Comparison of ENCODE assay signal across 24 cellular contexts in the genomic region with DNA sequence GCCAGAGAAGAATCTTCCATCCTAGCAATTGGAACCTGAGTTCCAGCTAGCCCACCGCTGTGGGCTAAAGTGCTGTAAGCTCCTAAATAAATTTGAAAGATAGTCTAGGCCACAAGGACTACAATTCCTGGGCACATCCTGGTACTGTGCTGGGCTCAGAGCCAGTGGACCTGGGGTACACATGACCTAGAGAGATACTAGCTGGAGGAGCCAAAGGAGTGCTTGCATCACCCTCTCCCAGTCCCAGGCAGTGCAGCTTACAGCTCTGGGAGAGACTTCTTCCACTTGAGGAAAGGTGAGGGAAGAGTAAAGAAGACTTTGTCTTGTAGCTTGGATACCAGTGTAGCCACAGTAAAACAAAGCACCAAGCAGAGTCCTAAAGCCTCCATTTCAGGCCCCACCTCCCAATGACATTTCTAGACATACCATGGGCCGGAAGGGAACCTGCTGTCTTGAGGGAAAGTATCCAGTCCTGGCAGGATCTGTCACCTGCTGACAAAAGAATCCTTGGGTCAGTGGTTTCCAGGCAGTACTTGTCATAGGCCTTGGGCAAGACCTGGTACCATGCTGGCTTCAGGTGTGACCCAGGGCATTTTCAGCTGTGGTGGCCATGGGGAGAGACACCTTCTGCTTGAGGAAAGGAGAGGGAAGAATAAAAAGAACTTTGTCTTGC.
DNase-seq lines count a peak whose midpoint lies in the region; TF ChIP-seq lines count a peak whose summit lies in the region.
"Had no signal": no experiment of that assay in that cellular context is flagged by ENCODE, and none has a peak within 500 bp of the region (broad histone marks: within the 10 kb centered on the region; RNA-seq: fewer than 3 reads in every experiment).

No MANE protein-coding gene starts in this region.

- DNase-seq in EL (peak; percentile 12), MG63 (peak; percentile 41), epithelial cell of esophagus (ENCODE audit: low read depth) (peak; percentile 36), mesendoderm (peak; percentile 27), midbrain (lab: John Stamatoyannopoulos, UW) (no peak), SHP77 treated with DMSO at 0.1 percent for 48 hours (lab: John Stamatoyannopoulos, UW) (no peak), MM.1S (no peak), SIG-M5 treated with dmso at 0.1 percent for 504 hours (lab: John Stamatoyannopoulos, UW; ENCODE audit: unreplicated experiment) (no peak)
- DNase-seq: activated CD8-positive, alpha-beta T cell treated with anti-CD3 and anti-CD28 coated beads for 36 hours; activated naive CD4-positive, alpha-beta T cell treated with anti-CD3 and anti-CD28 coated beads for 36 hours; activated T-cell treated with anti-CD3 and anti-CD28 coated beads, Interleukin-2, amount 50 U/mL, for 1 hour; CD4-positive, alpha-beta memory T cell; cerebellar nuclear complex; gastrocnemius medialis; left cardiac atrium; mucosa of descending colon; NCI-H146; NCI-H2171 treated with DMSO at 0.1 percent for 48 hours; NCI-H748 treated with DMSO at 0.1 percent for 48 hours; psoas muscle; SJCRH30; stimulated activated CD8-positive, alpha-beta memory T cell treated with anti-CD3 and anti-CD28 coated beads, Interleukin-4, amount 100 ng/mL, for 48 hours; T-helper 17 cell; uterus had no signal

- no peaks in the 10 kb centered on the region for H3F3A ChIP-seq in MM.1S (ENCODE audit: insufficient read depth, low read length)

- no CpG with 5 or more reads among the region's 2 CpGs for WGBS in mesendoderm (ENCODE audit: extremely low coverage, insufficient coverage, low lambda C conversion rate)

- H3K27me3 ChIP-seq in MG63 (no peaks in the 10 kb centered on the region), mesendoderm (ENCODE audit: insufficient read depth, low read length, poor library complexity) (no peaks in the 10 kb centered on the region), MM.1S (replicated peaks; ENCODE audit: insufficient read depth, low read length) (no peaks in the 10 kb centered on the region)
- H3K27me3 ChIP-seq: gastrocnemius medialis, SJCRH30, uterus had no signal

- no peaks in the 10 kb centered on the region for H3K4me1 ChIP-seq in mesendoderm (ENCODE audit: control insufficient read depth, low read depth, low read length)
- no peaks in the 10 kb centered on the region for H3K4me1 ChIP-seq in MM.1S (ENCODE audit: low read length)
- H3K4me1 ChIP-seq: gastrocnemius medialis, psoas muscle, SJCRH30, uterus had no signal

- H3K18ac ChIP-seq in mesendoderm (ENCODE audit: low read length): no peak overlapping the region

- H3K4me3 ChIP-seq in MG63 (no peak overlapping the region), epithelial cell of esophagus (ENCODE audit: low read length) (no peak overlapping the region), mesendoderm (ENCODE audit: low read length) (no peak overlapping the region), MM.1S (ENCODE audit: low read length) (no peak overlapping the region)
- H3K4me3 ChIP-seq: gastrocnemius medialis, mucosa of descending colon, psoas muscle, SJCRH30, uterus had no signal

- no peak overlapping the region for H2BK120ac ChIP-seq in mesendoderm (ENCODE audit: low read depth, low read length)

- no peaks in the 10 kb centered on the region for H3K9me3 ChIP-seq in MG63
- no peaks in the 10 kb centered on the region for H3K9me3 ChIP-seq in MM.1S (replicated peaks; ENCODE audit: insufficient read depth, low read length)
- H3K9me3 ChIP-seq: gastrocnemius medialis, mucosa of descending colon, psoas muscle, uterus had no signal

- H4K20me1 ChIP-seq in MM.1S (ENCODE audit: insufficient read depth, low read length): no peaks in the 10 kb centered on the region

- no peak overlapping the region for H2BK5ac ChIP-seq in mesendoderm (ENCODE audit: low read length)

- H3K9ac ChIP-seq in mesendoderm (ENCODE audit: low read length) (no peak overlapping the region), MM.1S (ENCODE audit: low read length) (no peak overlapping the region)

- no peak overlapping the region for H2BK15ac ChIP-seq in mesendoderm (replicated peaks; ENCODE audit: low read depth)

- no peaks in the 10 kb centered on the region for H3K9me2 ChIP-seq in MM.1S (replicated peaks; ENCODE audit: insufficient read depth, low read length)

- no peak overlapping the region for H3K27ac ChIP-seq in mesendoderm (ENCODE audit: low read depth, low read length)
- no peak overlapping the region for H3K27ac ChIP-seq in MM.1S (ENCODE audit: low read length)
- H3K27ac ChIP-seq: gastrocnemius medialis, psoas muscle, SJCRH30, uterus had no signal

- H3K79me2 ChIP-seq in mesendoderm (ENCODE audit: control insufficient read depth, insufficient read depth, low read length): no peaks in the 10 kb centered on the region
- H3K79me2 ChIP-seq in MM.1S (ENCODE audit: low read length): no peaks in the 10 kb centered on the region

- no peak overlapping the region for H3K4me2 ChIP-seq in mesendoderm (ENCODE audit: low read length)
- H3K4me2 ChIP-seq in MM.1S (ENCODE audit: low read depth, low read length): no peak overlapping the region

- H3K56ac ChIP-seq in mesendoderm (ENCODE audit: low read length): no peak overlapping the region

- H3K36me3 ChIP-seq in MG63 (no peaks in the 10 kb centered on the region), mesendoderm (ENCODE audit: control insufficient read depth, insufficient read depth, low read length) (no peaks in the 10 kb centered on the region), MM.1S (replicated peaks; ENCODE audit: insufficient read depth, low read length) (no peaks in the 10 kb centered on the region)
- H3K36me3 ChIP-seq: uterus had no signal

- no peak overlapping the region for H2AK5ac ChIP-seq in mesendoderm (ENCODE audit: low read length)

- TF ChIP-seq CTCF in epithelial cell of esophagus (IDR thresholded peaks at IDR 0.05; ENCODE audit: insufficient read depth, low read depth, low read length, missing control alignments): no peak
- TF ChIP-seq CTCF in MM.1S (IDR thresholded peaks at IDR 0.05; ENCODE audit: low read length): no peak

- no peaks in the 10 kb centered on the region for H3K79me1 ChIP-seq in mesendoderm (ENCODE audit: low read length)

- no peak overlapping the region for H3K4ac ChIP-seq in mesendoderm (ENCODE audit: low read depth, low read length)

- H3K23ac ChIP-seq in mesendoderm (ENCODE audit: low read length): no peak overlapping the region

- H2AFZ ChIP-seq in MM.1S (ENCODE audit: low read length): no peak overlapping the region

- no peak overlapping the region for H4K5ac ChIP-seq in mesendoderm (ENCODE audit: low read length)

- H4K8ac ChIP-seq in mesendoderm (ENCODE audit: low read depth, low read length): no peak overlapping the region

Comparison
In these comparisons a context has a peak if more than half of its experiments do, and no peak if none do; other contexts are left out.
1. DNase-seq: peak in EL (single experiment), MG63 (single experiment), epithelial cell of esophagus (single experiment) and mesendoderm (single experiment); none in midbrain (single experiment), SHP77 treated with DMSO at 0.1 percent for 48 hours (single experiment), MM.1S (single experiment) and SIG-M5 treated with dmso at 0.1 percent for 504 hours (single experiment).